In the genomic region with DNA sequence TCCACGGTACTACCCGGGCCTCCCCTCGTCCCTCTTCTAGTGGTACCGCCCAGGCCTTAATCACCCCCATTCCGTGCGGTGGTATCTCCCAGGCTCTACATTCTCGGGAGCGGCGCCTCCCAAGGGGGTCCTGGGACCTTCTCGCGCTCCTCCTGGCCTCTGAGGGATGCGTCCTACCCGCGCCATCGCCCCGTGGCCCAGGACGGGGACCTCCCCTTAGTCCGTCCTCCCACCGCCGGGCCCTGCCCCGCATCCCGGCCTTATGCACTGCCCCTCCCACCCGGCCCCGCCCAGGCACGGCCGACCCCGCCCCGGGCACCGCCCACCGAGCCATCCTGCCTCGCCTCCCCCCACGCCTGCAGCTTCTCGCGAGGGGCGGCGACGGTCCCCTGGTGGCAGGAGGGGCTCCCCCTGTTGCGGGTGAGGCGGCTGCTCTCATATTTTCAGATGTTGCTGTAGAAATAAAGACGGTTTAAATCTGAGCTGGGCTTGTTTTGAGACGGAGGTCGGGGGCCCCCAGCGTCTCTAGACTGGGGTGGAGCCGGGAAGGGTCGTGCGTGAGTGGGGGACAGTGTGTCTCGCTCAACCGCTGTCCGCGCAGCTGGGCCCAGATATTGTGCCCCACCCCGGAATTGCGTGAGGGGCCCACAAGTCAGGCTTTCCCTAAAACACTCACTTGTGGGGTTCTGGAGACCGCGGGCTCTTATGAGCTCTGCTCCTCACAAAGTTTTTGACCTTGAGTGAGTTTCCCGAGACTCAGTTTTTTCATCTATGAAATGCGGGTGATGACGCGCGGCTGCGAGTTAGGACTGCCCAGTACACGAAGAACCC, we compare ENCODE assay signal across 8 cellular contexts. TPM values are rescaled to one million over a fixed set of nuclear protein-coding genes. Genes with fewer than 3 reads are reported as not detected.
A peak's percentile ranks its signal among the peaks of the same experiment; 100 is the strongest.
DNase-seq lines count a peak whose midpoint lies in the region; ATAC-seq and TF ChIP-seq lines count a peak whose summit lies in the region.

No MANE protein-coding gene starts in this region.

- H3F3A ChIP-seq in SK-N-SH (replicated peaks; ENCODE audit: insufficient read depth): peaks cover 16% of the 10 kb centered on the region

- peak; percentile 37 for ATAC-seq in GM21515 (IDR thresholded peaks at IDR 0.05; ENCODE audit: unreplicated experiment)
- ATAC-seq in activated naive CD4-positive, alpha-beta T cell treated with anti-CD3 and anti-CD28 coated beads, Interleukin-2, amount 50 U/mL, for 72 hours: peak; percentile 71 to 73

- H2AFZ ChIP-seq in SK-N-SH (ENCODE audit: low read depth) (peak overlapping the region; percentile 35), osteoblast (ENCODE audit: low read length) (peak overlapping the region; percentile 86)

- TF ChIP-seq EP300 in Ishikawa (IDR thresholded peaks at IDR 0.05; ENCODE audit: borderline replicate concordance) (0 out of 2 replicates have a peak, but pooled peaks have one; percentile 13), SK-N-SH (IDR thresholded peaks at IDR 0.05; ENCODE audit: borderline replicate concordance in 1 of 2, low read depth in 1 of 2, low read length in 1 of 2) (no peak)

- peaks cover 19% of the 10 kb centered on the region for H3K27me3 Mint-ChIP-seq in glutamatergic neuron (ENCODE audit: unreplicated experiment)

- intact Hi-C loops in testis (cut with DNase I; ENCODE audit: low total_unique reads): no loop called here

- TF ChIP-seq POLR2A in testis (IDR thresholded peaks at IDR 0.05): no peak

- CTCF ChIA-PET in SK-N-SH (lab: Yijun Ruan, JAX): interaction anchor here (0.9 to 9.4 kb wide), 12 partner anchors 13 to 199 kb away, joined by 3 to 111 read pairs (median 4); a partner anchor contains a TSS

- H3K4me1 Mint-ChIP-seq in glutamatergic neuron (ENCODE audit: low read depth, unreplicated experiment): peaks cover 4% of the 10 kb centered on the region

- peaks cover 15 to 44% of the 10 kb centered on the region in 2 experiments for H3K36me3 ChIP-seq in SK-N-SH (replicated peaks in 1 of 2; ENCODE audit: control insufficient read depth in 1 of 2, insufficient read depth in 2 of 2, low read length in 1 of 2)
- peaks cover 28% of the 10 kb centered on the region for H3K36me3 ChIP-seq in osteoblast (ENCODE audit: insufficient read depth, low read length)
- H3K36me3 ChIP-seq in testis (ENCODE audit: low read depth, missing control alignments): no peaks in the 10 kb centered on the region

- TF ChIP-seq CTCF in SK-N-SH (IDR thresholded peaks at IDR 0.05) (no peak; the same call in 1 of the 2 replicates), glutamatergic neuron (IDR thresholded peaks at IDR 0.05; ENCODE audit: partially characterized antibody, unreplicated experiment) (peak; percentile 12), osteoblast (IDR thresholded peaks at IDR 0.05; ENCODE audit: extremely low read depth, low read depth, low read length) (no peak), testis (IDR thresholded peaks at IDR 0.05) (peak in 2 of 3 experiments; percentile 11 to 19)

- H3K9me3 ChIP-seq in SK-N-SH (no peaks in the 10 kb centered on the region), osteoblast (ENCODE audit: low read depth, low read length) (no peaks in the 10 kb centered on the region), testis (no peaks in the 10 kb centered on the region)

- H3K9me2 ChIP-seq in SK-N-SH: no peaks in the 10 kb centered on the region

- POLR2A ChIA-PET in SK-N-SH (lab: Yijun Ruan, JAX): interaction anchor here (0.6 to 2.3 kb wide), 11 partner anchors 9 to 104 kb away, joined by 3 to 8 read pairs (median 5); a partner anchor contains a TSS

- H3K4me2 ChIP-seq in SK-N-SH (peak overlapping the region; percentile 96), osteoblast (ENCODE audit: insufficient read depth, low read length) (peak overlapping the region; percentile 89)

- 6% methylated on average over 42 of the region's 61 CpGs for WGBS in SK-N-SH (ENCODE audit: low lambda C conversion rate)
- 0% methylated on average over 9 to 60 of the region's 61 CpGs for WGBS in testis, 2 donors

- H3K4me1 ChIP-seq in SK-N-SH (ENCODE audit: control insufficient read depth in 1 of 2, insufficient read depth in 2 of 2, low read depth in 1 of 2, low read length in 1 of 2) (peaks cover 11 to 14% of the 10 kb centered on the region in 2 experiments; a peak in 2 of 4 replicates), osteoblast (ENCODE audit: insufficient read depth, low read length) (peaks cover 22% of the 10 kb centered on the region), testis (peaks cover 11% of the 10 kb centered on the region)

- H3K27me3 ChIP-seq in SK-N-SH (ENCODE audit: insufficient read depth): no peaks in the 10 kb centered on the region
- H3K27me3 ChIP-seq in osteoblast (ENCODE audit: insufficient read depth, low read length): no peaks in the 10 kb centered on the region
- no peaks in the 10 kb centered on the region for H3K27me3 ChIP-seq in testis

- peak overlapping the region; percentile 72 to 89 for H3K4me3 ChIP-seq in SK-N-SH (ENCODE audit: low read depth in 2 of 2, low read length in 1 of 2)
- peak overlapping the region; percentile 98 for H3K4me3 ChIP-seq in osteoblast (ENCODE audit: insufficient read depth, low read length)
- H3K4me3 ChIP-seq in testis: peak overlapping the region; percentile 67 to 79

- H3K36me3 Mint-ChIP-seq in activated naive CD4-positive, alpha-beta T cell treated with anti-CD3 and anti-CD28 coated beads, Interleukin-2, amount 50 U/mL, for 72 hours: peaks cover 11 to 16% of the 10 kb centered on the region in 2 donors
- H3K36me3 Mint-ChIP-seq in glutamatergic neuron (ENCODE audit: unreplicated experiment): no peaks in the 10 kb centered on the region

- no peaks in the 10 kb centered on the region for H3K9me3 Mint-ChIP-seq in activated naive CD4-positive, alpha-beta T cell treated with anti-CD3 and anti-CD28 coated beads, Interleukin-2, amount 50 U/mL, for 72 hours
- H3K9me3 Mint-ChIP-seq in glutamatergic neuron (ENCODE audit: unreplicated experiment): peaks cover 13% of the 10 kb centered on the region

- no peak for TF ChIP-seq RAD21 in Ishikawa (IDR thresholded peaks at IDR 0.05; ENCODE audit: low read depth)
- no peak for TF ChIP-seq RAD21 in SK-N-SH (IDR thresholded peaks at IDR 0.05; ENCODE audit: low read length)

- H3K27ac ChIP-seq in SK-N-SH (ENCODE audit: low read depth in 2 of 2, low read length in 1 of 2) (peak overlapping the region; percentile 84 to 95), osteoblast (ENCODE audit: low read depth, low read length) (peak overlapping the region; percentile 81), testis (peak overlapping the region; percentile 96 to 97)

- H3K9ac ChIP-seq in SK-N-SH: peak overlapping the region; percentile 87

- peak; percentile 90 for DNase-seq in DMS53 treated with DMSO at 0.1 percent for 48 hours (lab: John Stamatoyannopoulos, UW; ENCODE audit: unreplicated experiment)
- DNase-seq in SK-N-SH: peak; percentile 96
- peak; percentile 87 to 90 for DNase-seq in activated naive CD4-positive, alpha-beta T cell treated with anti-CD3 and anti-CD28 coated beads, Interleukin-2, amount 50 U/mL, for 72 hours (ENCODE audit: low spot score in 2 of 2)
- DNase-seq in glutamatergic neuron: peak; percentile 92
- DNase-seq in osteoblast (ENCODE audit: insufficient read length, low spot score, missing footprints): peak; percentile 98
- DNase-seq in testis: peak; percentile 94

- H4K20me1 ChIP-seq in SK-N-SH (ENCODE audit: insufficient read depth) (no peaks in the 10 kb centered on the region; the same call in 1 of the 2 replicates), osteoblast (ENCODE audit: insufficient read depth, low read length) (peaks cover 31% of the 10 kb centered on the region)

- H3K79me2 ChIP-seq in SK-N-SH (ENCODE audit: insufficient read depth) (peaks cover 34% of the 10 kb centered on the region), osteoblast (ENCODE audit: insufficient read depth, low read length) (peaks cover 37% of the 10 kb centered on the region)

- H3K27ac Mint-ChIP-seq in activated naive CD4-positive, alpha-beta T cell treated with anti-CD3 and anti-CD28 coated beads, Interleukin-2, amount 50 U/mL, for 72 hours: peak overlapping the region; percentile 97
- H3K27ac Mint-ChIP-seq in glutamatergic neuron (ENCODE audit: unreplicated experiment): peak overlapping the region; percentile 93

- H3K4me3 Mint-ChIP-seq in glutamatergic neuron (ENCODE audit: unreplicated experiment): peak overlapping the region; percentile 98

RNA-seq across cellular contexts. Expression of a gene that starts 0.8 kb away (rescaled TPM):
- polyA plus RNA-seq in SK-N-SH (2012; rRNA removed) (204 and 208 TPM in 2 replicates), testis (ENCODE audit: insufficient read depth, low read depth, low replicate concordance) (180 TPM)
- polyA plus RNA-seq in SK-N-SH (2012; cell fraction: cytosol; rRNA removed): 90.6 and 132 TPM in 2 replicates
- polyA plus RNA-seq in SK-N-SH (2012; cell fraction: nucleus; rRNA removed): 85.5 and 96.0 TPM in 2 replicates
- total RNA-seq in activated naive CD4-positive, alpha-beta T cell treated with anti-CD3 and anti-CD28 coated beads, Interleukin-2, amount 50 U/mL, for 72 hours: 100 to 1,000 TPM; 138 to 153 TPM
- total RNA-seq in glutamatergic neuron (ENCODE audit: unreplicated experiment) (85.4 TPM), osteoblast (75.3 and 75.4 TPM in 2 replicates), testis (100 to 1,000 TPM in 1 of 2 donors, 10 to 100 TPM in 1; 63.2 to 107 TPM)

RNA-seq across cellular contexts. Expression of a gene that starts 10.1 kb away (rescaled TPM):
- 36.4 and 39.0 TPM in 2 replicates for polyA plus RNA-seq in SK-N-SH (2012; rRNA removed)
- 17.0 and 26.6 TPM in 2 replicates for polyA plus RNA-seq in SK-N-SH (2012; cell fraction: cytosol; rRNA removed)
- polyA plus RNA-seq in SK-N-SH (2012; cell fraction: nucleus; rRNA removed): 92.5 and 95.3 TPM in 2 replicates
- total RNA-seq in activated naive CD4-positive, alpha-beta T cell treated with anti-CD3 and anti-CD28 coated beads, Interleukin-2, amount 50 U/mL, for 72 hours: 10 to 100 TPM; 26.0 to 69.7 TPM
- 127 TPM for total RNA-seq in glutamatergic neuron (ENCODE audit: unreplicated experiment)
- 21.7 and 33.9 TPM in 2 replicates for total RNA-seq in osteoblast
- 10 to 100 TPM; 45.9 to 53.5 TPM for total RNA-seq in testis
- 51.7 TPM for polyA plus RNA-seq in testis (ENCODE audit: insufficient read depth, low read depth, low replicate concordance)

RNA-seq across cellular contexts. Expression of a gene that starts 10.4 kb away (rescaled TPM):
- polyA plus RNA-seq in SK-N-SH (2012; rRNA removed): 7.4 and 11.8 TPM in 2 replicates
- polyA plus RNA-seq in SK-N-SH (2012; cell fraction: cytosol; rRNA removed): 9.1 and 9.3 TPM in 2 replicates
- 11.9 and 12.3 TPM in 2 replicates for polyA plus RNA-seq in SK-N-SH (2012; cell fraction: nucleus; rRNA removed)
- total RNA-seq in activated naive CD4-positive, alpha-beta T cell treated with anti-CD3 and anti-CD28 coated beads, Interleukin-2, amount 50 U/mL, for 72 hours: 1 to 10 TPM; 1.7 to 4.5 TPM
- 61.3 TPM for total RNA-seq in glutamatergic neuron (ENCODE audit: unreplicated experiment)
- under 0.01 TPM in 1 of 2 replicates, not detected in the other for total RNA-seq in osteoblast
- total RNA-seq in testis: 1 to 10 TPM; 4.0 to 7.4 TPM
- polyA plus RNA-seq in testis (ENCODE audit: insufficient read depth, low read depth, low replicate concordance): 17.3 TPM

RNA-seq across cellular contexts. Expression of a gene that starts 21.3 kb away (rescaled TPM):
- polyA plus RNA-seq in SK-N-SH (2012; rRNA removed) (115 and 123 TPM in 2 replicates), testis (ENCODE audit: insufficient read depth, low read depth, low replicate concordance) (82.6 TPM)
- polyA plus RNA-seq in SK-N-SH (2012; cell fraction: cytosol; rRNA removed): 49.5 and 87.8 TPM in 2 replicates
- 159 and 164 TPM in 2 replicates for polyA plus RNA-seq in SK-N-SH (2012; cell fraction: nucleus; rRNA removed)
- 10 to 100 TPM; 45.9 to 55.4 TPM for total RNA-seq in activated naive CD4-positive, alpha-beta T cell treated with anti-CD3 and anti-CD28 coated beads, Interleukin-2, amount 50 U/mL, for 72 hours
- total RNA-seq in glutamatergic neuron (ENCODE audit: unreplicated experiment) (115 TPM), osteoblast (165 and 182 TPM in 2 replicates), testis (10 to 100 TPM; 60.5 to 94.1 TPM)

RNA-seq across cellular contexts. Expression of a gene that starts 24.1 kb away (rescaled TPM):
- polyA plus RNA-seq in SK-N-SH (2012; rRNA removed) (0.29 and 0.35 TPM in 2 replicates), testis (ENCODE audit: insufficient read depth, low read depth, low replicate concordance) (0.90 TPM)
- polyA plus RNA-seq in SK-N-SH (2012; cell fraction: cytosol; rRNA removed): 0.12 and 0.26 TPM in 2 replicates
- 0.56 and 0.69 TPM in 2 replicates for polyA plus RNA-seq in SK-N-SH (2012; cell fraction: nucleus; rRNA removed)
- not detected for total RNA-seq in activated naive CD4-positive, alpha-beta T cell treated with anti-CD3 and anti-CD28 coated beads, Interleukin-2, amount 50 U/mL, for 72 hours
- total RNA-seq in glutamatergic neuron (ENCODE audit: unreplicated experiment) (19.2 TPM), osteoblast (0.29 and 0.36 TPM in 2 replicates), testis (1 to 10 TPM; 1.4 to 1.7 TPM)

Comparison
In these comparisons a context has a peak if more than half of its experiments do, and no peak if none do; other contexts are left out.
1. Peak in every context shown above with its lines: DNase-seq, ATAC-seq, H3K4me3 ChIP-seq and H3K27ac ChIP-seq.
2. CTCF ChIP-seq: peak in glutamatergic neuron (single experiment) and testis (2 of 3); none in SK-N-SH (single experiment) and osteoblast (single experiment).